In the genomic region with DNA sequence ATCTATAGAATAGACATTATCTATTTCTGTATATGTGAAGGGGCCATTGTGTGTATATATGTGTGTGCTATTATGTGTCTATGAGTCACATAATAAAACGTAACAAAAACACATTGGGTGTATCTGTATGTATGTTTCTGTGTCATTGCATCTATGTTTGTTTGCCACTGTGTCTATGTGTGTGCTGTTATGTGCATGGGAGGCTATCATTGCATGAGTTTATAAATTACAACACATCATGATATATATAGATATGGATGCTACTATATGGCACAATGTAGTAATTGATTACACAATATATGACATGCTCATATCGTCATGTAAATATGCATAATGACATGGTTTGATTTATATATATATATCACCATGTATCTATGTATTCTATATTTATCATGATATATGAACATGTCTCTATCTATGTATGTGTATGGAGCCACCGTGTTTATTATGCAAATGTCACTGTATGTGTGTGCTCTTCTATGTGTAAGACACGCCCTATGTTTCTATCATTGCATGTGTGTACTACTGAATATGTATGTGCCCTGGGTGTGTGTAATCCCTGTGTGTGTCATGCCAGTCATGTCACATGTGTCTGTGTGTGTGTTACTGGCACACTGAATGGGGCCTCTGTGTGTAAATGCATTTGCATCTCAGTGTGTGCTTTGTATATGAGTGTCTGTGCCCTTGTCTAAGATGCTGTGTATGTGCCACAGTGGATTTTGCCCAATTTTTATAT, we compare ENCODE assay signal across 8 cellular contexts. TPM values are rescaled to one million over a fixed set of nuclear protein-coding genes. Genes with fewer than 3 reads are reported as not detected.
DNase-seq lines count a peak whose midpoint lies in the region; ATAC-seq and TF ChIP-seq lines count a peak whose summit lies in the region.

No MANE protein-coding gene starts in this region.

- peak overlapping the region; percentile 99 for H3K4me3 ChIP-seq in CD4-positive, CD25-positive, alpha-beta regulatory T cell (ENCODE audit: low read depth, low read length)
- peak overlapping the region in 1 of 2 donors; percentile 48 for H3K4me3 ChIP-seq in gastroesophageal sphincter
- no peak overlapping the region for H3K4me3 ChIP-seq in BE2C (ENCODE audit: low read depth, low read length)

- peaks cover 19% of the 10 kb centered on the region for H3K36me3 Mint-ChIP-seq in CD4-positive, CD25-positive, alpha-beta regulatory T cell
- H3K36me3 Mint-ChIP-seq in activated naive CD4-positive, alpha-beta T cell treated with anti-CD3 and anti-CD28 coated beads, Interleukin-2, amount 50 U/mL, for 24 hours: peaks cover 23% of the 10 kb centered on the region

- no peaks in the 10 kb centered on the region for H3K27me3 ChIP-seq in CD4-positive, CD25-positive, alpha-beta regulatory T cell (ENCODE audit: control insufficient read depth, insufficient read depth, low read length)
- H3K27me3 ChIP-seq in gastroesophageal sphincter (peaks cover 20% of the 10 kb centered on the region), BE2C (no peaks in the 10 kb centered on the region)

- H3K4me1 Mint-ChIP-seq in CD4-positive, CD25-positive, alpha-beta regulatory T cell: peaks cover 0 to 61% (median 29%) of the 10 kb centered on the region in 4 donors
- H3K4me1 Mint-ChIP-seq in activated naive CD4-positive, alpha-beta T cell treated with anti-CD3 and anti-CD28 coated beads, Interleukin-2, amount 50 U/mL, for 24 hours: peaks cover 43% of the 10 kb centered on the region

- H3K4me3 Mint-ChIP-seq in CD4-positive, CD25-positive, alpha-beta regulatory T cell: peak overlapping the region; percentile 97 to 100 (median 99)
- H3K4me3 Mint-ChIP-seq in activated naive CD4-positive, alpha-beta T cell treated with anti-CD3 and anti-CD28 coated beads, Interleukin-2, amount 50 U/mL, for 24 hours: peak overlapping the region; percentile 89

- 77 to 79% methylated on average over 4 of the region's 4 CpGs for WGBS in gastroesophageal sphincter (ENCODE audit: low coverage in 1 of 2), 2 donors

- H3K36me3 ChIP-seq in CD4-positive, CD25-positive, alpha-beta regulatory T cell (ENCODE audit: control insufficient read depth, insufficient read depth, low read length): peaks cover 10% of the 10 kb centered on the region
- H3K36me3 ChIP-seq in gastroesophageal sphincter (no peaks in the 10 kb centered on the region), BE2C (no peaks in the 10 kb centered on the region)

- TF ChIP-seq POLR2A in gastroesophageal sphincter (IDR thresholded peaks at IDR 0.05): no peak

- peaks cover 80% of the 10 kb centered on the region for H3K4me1 ChIP-seq in CD4-positive, CD25-positive, alpha-beta regulatory T cell (ENCODE audit: control insufficient read depth, insufficient read depth, low read length, poor library complexity, severe bottlenecking)
- H3K4me1 ChIP-seq in gastroesophageal sphincter: peaks cover 0 to 19% (median 5%) of the 10 kb centered on the region in 3 donors
- H3K4me1 ChIP-seq in BE2C: peaks cover 11% of the 10 kb centered on the region

- peak; percentile 8 to 11 for ATAC-seq in CD4-positive, CD25-positive, alpha-beta regulatory T cell (ENCODE audit: low read depth in 2 of 2)
- ATAC-seq in GM21619 (IDR thresholded peaks at IDR 0.05; ENCODE audit: unreplicated experiment) (peak; percentile 1), gastroesophageal sphincter (no peak)

- H3K27ac Mint-ChIP-seq in CD4-positive, CD25-positive, alpha-beta regulatory T cell: peak overlapping the region; percentile 93 to 98 (median 95)
- H3K27ac Mint-ChIP-seq in activated naive CD4-positive, alpha-beta T cell treated with anti-CD3 and anti-CD28 coated beads, Interleukin-2, amount 50 U/mL, for 24 hours: peak overlapping the region; percentile 96

- H3K27me3 Mint-ChIP-seq in CD4-positive, CD25-positive, alpha-beta regulatory T cell: peaks cover 4% of the 10 kb centered on the region
- no peaks in the 10 kb centered on the region for H3K27me3 Mint-ChIP-seq in activated naive CD4-positive, alpha-beta T cell treated with anti-CD3 and anti-CD28 coated beads, Interleukin-2, amount 50 U/mL, for 24 hours

- TF ChIP-seq CTCF in gastroesophageal sphincter (IDR thresholded peaks at IDR 0.05): no peak
- no peak for TF ChIP-seq CTCF in BE2C (IDR thresholded peaks at IDR 0.05; ENCODE audit: low read depth, low read length)

- H3K27ac ChIP-seq in CD4-positive, CD25-positive, alpha-beta regulatory T cell (ENCODE audit: insufficient read depth, low read length, poor library complexity, severe bottlenecking): peak overlapping the region; percentile 99
- no peak overlapping the region for H3K27ac ChIP-seq in gastroesophageal sphincter

- no peaks in the 10 kb centered on the region for H3K9me3 ChIP-seq in CD4-positive, CD25-positive, alpha-beta regulatory T cell (ENCODE audit: control insufficient read depth in 2 of 2, low read length in 2 of 2)
- no peaks in the 10 kb centered on the region for H3K9me3 ChIP-seq in gastroesophageal sphincter
- no peaks in the 10 kb centered on the region for H3K9me3 ChIP-seq in BE2C

- DNase-seq in CD4-positive, CD25-positive, alpha-beta regulatory T cell: peak in 2 of 3 donors; percentile 51 to 76
- DNase-seq in Kasumi-1 (lab: John Stamatoyannopoulos, UW): peak; percentile 97 to 98
- peak; percentile 27 for DNase-seq in stimulated activated naive CD4-positive, alpha-beta T cell treated with Interleukin-2 at 50 U/mL for 16 hours (lab: John Stamatoyannopoulos, UW)
- DNase-seq in iPS-NIHi11 (ENCODE audit: low spot score): no peak
- no peak for DNase-seq in BE2C

- peaks cover 0 to 2% (median 0%) of the 10 kb centered on the region in 7 donors for H3K9me3 Mint-ChIP-seq in CD4-positive, CD25-positive, alpha-beta regulatory T cell
- no peaks in the 10 kb centered on the region for H3K9me3 Mint-ChIP-seq in activated naive CD4-positive, alpha-beta T cell treated with anti-CD3 and anti-CD28 coated beads, Interleukin-2, amount 50 U/mL, for 24 hours

- no peak for TF ChIP-seq EP300 in gastroesophageal sphincter (IDR thresholded peaks at IDR 0.05)

RNA-seq across cellular contexts. Expression of a gene that starts 1.4 kb away (rescaled TPM):
- 47.4 TPM for total RNA-seq in CD4-positive, CD25-positive, alpha-beta regulatory T cell
- polyA plus RNA-seq in CD4-positive, CD25-positive, alpha-beta regulatory T cell: 1 to 10 TPM in 2 of 4 donors, under 1 TPM in 2; 0.73 to 1.6 (median 0.92) TPM
- 10 to 100 TPM in 3 of 4 donors, 1 to 10 TPM in 1; 7.4 to 44.8 (median 23.0) TPM for total RNA-seq in gastroesophageal sphincter
- 3.1 TPM for polyA plus RNA-seq in BE2C (2012; ENCODE audit: insufficient read depth, insufficient read length, low read depth)

RNA-seq across cellular contexts. Expression of a gene that starts 22.0 kb away (rescaled TPM):
- 52.6 TPM for total RNA-seq in CD4-positive, CD25-positive, alpha-beta regulatory T cell
- polyA plus RNA-seq in CD4-positive, CD25-positive, alpha-beta regulatory T cell: 100 to 1,000 TPM; 123 to 177 (median 136) TPM
- 10 to 100 TPM; 40.1 to 55.4 (median 45.1) TPM for total RNA-seq in gastroesophageal sphincter
- polyA plus RNA-seq in BE2C (2012; ENCODE audit: insufficient read depth, insufficient read length, low read depth): 510 TPM

RNA-seq across cellular contexts. Expression of a gene that starts 49.2 kb away (rescaled TPM):
- total RNA-seq in CD4-positive, CD25-positive, alpha-beta regulatory T cell: not detected
- under 1 TPM in 1 of 4 donors, not detected in 3; 0.19 TPM for polyA plus RNA-seq in CD4-positive, CD25-positive, alpha-beta regulatory T cell
- 1 to 10 TPM in 1 of 4 donors, not detected in 3; 1.6 TPM for total RNA-seq in gastroesophageal sphincter
- not detected for polyA plus RNA-seq in BE2C (2012; ENCODE audit: insufficient read depth, insufficient read length, low read depth)

Comparison
In these comparisons a context has a peak if more than half of its experiments do, and no peak if none do; other contexts are left out.
1. DNase-seq: peak in CD4-positive, CD25-positive, alpha-beta regulatory T cell (2 of 3), Kasumi-1 (2 of 2) and stimulated activated naive CD4-positive, alpha-beta T cell treated with Interleukin-2 at 50 U/mL for 16 hours (single experiment); none in iPS-NIHi11 (single experiment) and BE2C (single experiment).